In the genomic region with DNA sequence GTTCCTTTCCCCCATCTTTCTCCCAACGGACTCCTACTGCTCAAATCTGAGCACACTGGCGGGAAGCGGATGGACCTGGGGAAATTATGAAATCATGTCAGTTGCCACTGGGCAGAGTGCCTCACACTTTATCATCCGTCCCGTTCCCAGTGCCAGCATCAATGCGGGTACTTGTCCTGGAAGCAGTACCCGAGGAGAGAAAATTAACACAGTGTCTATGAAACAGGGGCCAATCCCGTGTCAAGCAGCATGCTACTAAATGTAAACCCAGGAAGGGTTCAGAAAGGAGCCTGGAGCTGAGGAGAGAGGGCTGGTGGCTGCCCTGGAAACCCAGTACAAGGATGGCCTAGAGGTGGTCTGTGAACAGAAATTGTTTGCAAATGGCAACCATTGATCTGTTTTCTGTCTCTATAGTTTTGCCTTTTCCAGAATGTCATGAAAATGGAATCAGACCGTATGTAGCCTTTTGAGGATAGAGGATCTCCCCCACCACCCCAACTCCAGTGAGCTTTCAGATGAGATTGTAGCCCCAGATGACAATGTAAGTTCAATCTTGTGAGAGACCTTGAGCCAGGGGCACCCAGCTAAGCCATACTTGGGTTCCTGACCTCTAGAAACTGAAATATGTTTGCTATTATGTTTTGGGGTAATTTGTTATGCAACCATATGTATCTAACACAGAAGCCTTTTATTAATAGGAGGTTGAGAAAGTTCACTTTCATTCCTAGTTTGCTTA, we compare ENCODE assay signal across 8 cellular contexts. TPM values are rescaled to one million over a fixed set of nuclear protein-coding genes. Genes with fewer than 3 reads are reported as not detected.
DNase-seq lines count a peak whose midpoint lies in the region; TF ChIP-seq lines count a peak whose summit lies in the region.

No MANE protein-coding gene starts in this region.

- TF ChIP-seq POLR2A in uterus (IDR thresholded peaks at IDR 0.05), result no peak

- 64 to 70% methylated on average over 7 to 9 of the region's 9 CpGs for WGBS in mesodermal cell (ENCODE audit: insufficient coverage in 2 of 2), 2 experiments

- no peaks in the 10 kb centered on the region for H3K27me3 ChIP-seq in OCI-LY3 (ENCODE audit: low read depth, low read length)
- H3K27me3 ChIP-seq in uterus, result no peaks in the 10 kb centered on the region

- peak overlapping the region; percentile 74 for H3K9ac ChIP-seq in OCI-LY3 (ENCODE audit: low read length)

- H4K20me1 ChIP-seq in OCI-LY3 (ENCODE audit: insufficient read depth, low read length), result no peaks in the 10 kb centered on the region

- H3K9me3 ChIP-seq in OCI-LY3 (ENCODE audit: insufficient read depth, low read length) (no peaks in the 10 kb centered on the region), mesodermal cell (ENCODE audit: control insufficient read depth, low read length) (no peaks in the 10 kb centered on the region), uterus (no peaks in the 10 kb centered on the region)

- H3K4me3 ChIP-seq in GM12875 (ENCODE audit: low read depth, low read length) (peak overlapping the region; percentile 62), OCI-LY3 (ENCODE audit: low read length) (peak overlapping the region; percentile 93), mesodermal cell (ENCODE audit: extremely low read depth, insufficient read depth, low read length, poor library complexity, severe bottlenecking) (peak overlapping the region; percentile 55), uterus (peak overlapping the region; percentile 68 to 79)

- peak overlapping the region; percentile 89 for H3K4me2 ChIP-seq in OCI-LY3 (ENCODE audit: low read length)

- peak; percentile 9 to 51 for DNase-seq in dermis microvascular lymphatic vessel endothelial cell (ENCODE audit: low read depth in 2 of 2)
- DNase-seq in uterus, result peak; percentile 28 to 32
- DNase-seq in mesenteric fat pad (ENCODE audit: low spot score), result no peak
- no peak for DNase-seq in NCI-H524 treated with DMSO at 0.1 percent for 48 hours (lab: John Stamatoyannopoulos, UW)
- no peak for DNase-seq in amniotic stem cell (lab: John Stamatoyannopoulos, UW)

- intact Hi-C loops in uterus (cut with DNase I; ENCODE audit: low total_unique reads), result loop anchor here (10.0 kb wide), 1 partner anchor 53 kb away; no protein-coding TSS in a partner anchor

- H3K79me2 ChIP-seq in OCI-LY3 (ENCODE audit: low read length), result no peaks in the 10 kb centered on the region

- TF ChIP-seq CTCF in GM12875 (IDR thresholded peaks at IDR 0.05; ENCODE audit: borderline replicate concordance, insufficient read depth, low read depth, low read length) (no peak), OCI-LY3 (IDR thresholded peaks at IDR 0.05; ENCODE audit: low read depth, low read length) (no peak), uterus (IDR thresholded peaks at IDR 0.05) (no peak)

- H3K4me1 ChIP-seq in OCI-LY3 (ENCODE audit: low read length), result peaks cover 29% of the 10 kb centered on the region
- peaks cover 10% of the 10 kb centered on the region for H3K4me1 ChIP-seq in mesodermal cell (ENCODE audit: control insufficient read depth, insufficient read depth, low read length, poor library complexity, severe bottlenecking)
- H3K4me1 ChIP-seq in uterus, result no peaks in the 10 kb centered on the region

- H2AFZ ChIP-seq in OCI-LY3 (ENCODE audit: low read depth, low read length), result peak overlapping the region; percentile 91

- no peaks in the 10 kb centered on the region for H3K36me3 ChIP-seq in OCI-LY3 (replicated peaks; ENCODE audit: low read depth, low read length)
- H3K36me3 ChIP-seq in mesodermal cell (ENCODE audit: control insufficient read depth, insufficient read depth, low read length), result no peaks in the 10 kb centered on the region
- no peaks in the 10 kb centered on the region for H3K36me3 ChIP-seq in uterus

- H3K27ac ChIP-seq in OCI-LY3 (ENCODE audit: low read length) (no peak overlapping the region), mesodermal cell (ENCODE audit: low read depth, low read length, severe bottlenecking) (peak overlapping the region; percentile 67), uterus (peak overlapping the region; percentile 85 to 91)

RNA-seq across cellular contexts. Expression of a gene that starts 0.9 kb away (rescaled TPM):
- total RNA-seq in dermis microvascular lymphatic vessel endothelial cell, result 42.2 and 62.8 TPM in 2 replicates
- polyA plus RNA-seq in mesodermal cell (2013, experiment 1 of 2), result 15.9 TPM
- polyA plus RNA-seq in mesodermal cell (2013, experiment 2 of 2), result 12.3 TPM
- total RNA-seq in uterus, result 10 to 100 TPM in 3 of 4 donors, 1 to 10 TPM in 1; 6.8 to 38.1 (median 20.1) TPM
- 26.2 TPM for total RNA-seq in mesenteric fat pad

Comparison
In these comparisons a context has a peak if more than half of its experiments do, and no peak if none do; other contexts are left out.
1. DNase-seq: peak in dermis microvascular lymphatic vessel endothelial cell (2 of 2) and uterus (2 of 2); none in mesenteric fat pad (single experiment), NCI-H524 treated with DMSO at 0.1 percent for 48 hours (single experiment) and amniotic stem cell (single experiment).
2. Peak in every context shown above with its lines, with median percentiles within 50 percentile points of each other: H3K4me3 ChIP-seq.